In the genomic region with DNA sequence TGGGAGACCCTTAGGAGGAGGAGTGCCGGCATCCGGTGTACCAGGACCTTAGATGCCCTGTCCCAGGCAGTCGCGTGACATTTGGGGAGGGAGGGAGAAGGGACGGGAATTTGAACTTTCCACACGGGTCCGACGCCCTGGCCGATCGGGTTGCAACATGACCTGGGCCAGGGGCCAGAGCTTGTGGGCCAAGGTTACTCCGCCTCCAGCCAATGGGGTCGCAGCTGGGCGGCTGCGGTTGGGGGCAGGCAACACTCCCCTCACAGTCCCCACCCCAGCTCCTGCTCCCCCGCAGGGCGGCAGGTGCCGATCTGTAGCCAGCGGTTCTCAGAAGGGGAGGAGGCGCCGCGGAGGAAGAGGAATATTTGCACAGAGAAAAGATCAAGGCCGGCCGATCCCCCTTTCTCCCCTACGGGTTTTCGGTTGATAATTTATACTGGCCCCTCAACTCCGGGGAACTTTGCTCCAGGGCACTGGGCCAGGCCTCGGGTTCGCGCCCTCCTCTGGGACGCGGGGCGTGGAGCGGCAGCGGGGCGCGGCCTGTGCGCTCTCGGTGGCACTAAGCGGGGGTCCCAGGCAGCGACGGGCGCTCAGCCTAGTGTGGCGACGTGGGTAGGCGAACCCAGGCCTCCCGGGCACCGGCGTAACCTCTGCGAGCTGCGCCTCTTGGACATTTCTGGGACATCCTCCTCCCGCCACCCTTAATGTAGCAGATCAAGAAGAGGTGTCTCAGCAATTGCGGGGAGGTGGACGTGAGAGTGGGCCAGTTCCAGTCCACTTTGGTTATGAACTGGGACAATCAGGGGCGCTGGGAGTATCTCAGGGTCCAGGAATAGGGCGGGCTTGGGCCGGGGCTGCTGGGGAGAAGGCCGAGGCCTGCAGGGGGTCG, we compare ENCODE assay signal across 9 cellular contexts. TPM values are rescaled to one million over a fixed set of nuclear protein-coding genes. Genes with fewer than 3 reads are reported as not detected.
DNase-seq lines count a peak whose midpoint lies in the region; ATAC-seq and TF ChIP-seq lines count a peak whose summit lies in the region.
"Had no signal": no experiment of that assay in that cellular context is flagged by ENCODE, and none has a peak within 500 bp of the region (broad histone marks: within the 10 kb centered on the region; RNA-seq: fewer than 3 reads in every experiment).

No MANE protein-coding gene starts in this region.

- peaks cover 17% of the 10 kb centered on the region for H3K4me1 ChIP-seq in mesenchymal stem cell (ENCODE audit: control insufficient read depth, insufficient read depth, low read depth, low read length)

- TF ChIP-seq CTCF in coronary artery (IDR thresholded peaks at IDR 0.05), result no peak

- peaks cover 16% of the 10 kb centered on the region for H3K4me1 Mint-ChIP-seq in stimulated activated naive CD8-positive, alpha-beta T cell treated with anti-CD3 and anti-CD28 coated beads, Interleukin-15, amount 100 ng/mL, for 72 hours

- H2BK15ac ChIP-seq in mesenchymal stem cell (ENCODE audit: low read depth, poor library complexity, severe bottlenecking), result no peak overlapping the region

- no peak overlapping the region for H4K91ac ChIP-seq in mesenchymal stem cell (ENCODE audit: low read length)

- no peak overlapping the region for H2AFZ ChIP-seq in mesenchymal stem cell (ENCODE audit: low read depth, low read length)

- peak overlapping the region; percentile 63 for H3K4me3 ChIP-seq in coronary artery
- peak overlapping the region in 1 of 2 experiments; percentile 29 for H3K4me3 ChIP-seq in mesenchymal stem cell (ENCODE audit: insufficient read depth in 1 of 2, low read depth in 1 of 2, low read length in 2 of 2)

- no peak overlapping the region for H3K27ac Mint-ChIP-seq in stimulated activated naive CD8-positive, alpha-beta T cell treated with anti-CD3 and anti-CD28 coated beads, Interleukin-15, amount 100 ng/mL, for 72 hours
- H3K27ac Mint-ChIP-seq: activated B cell treated with CpG ODN at 0.5 μM for 24 hours had no signal

- no peak overlapping the region for H4K8ac ChIP-seq in mesenchymal stem cell (ENCODE audit: low read length)

- H3K27me3 Mint-ChIP-seq in stimulated activated naive CD8-positive, alpha-beta T cell treated with anti-CD3 and anti-CD28 coated beads, Interleukin-15, amount 100 ng/mL, for 72 hours, result peaks cover 91% of the 10 kb centered on the region

- ATAC-seq in stimulated activated naive CD8-positive, alpha-beta T cell treated with anti-CD3 and anti-CD28 coated beads, Interleukin-15, amount 100 ng/mL, for 72 hours, result peak; percentile 34
- no peak for ATAC-seq in stimulated activated naive CD8-positive, alpha-beta T cell treated with anti-CD3 and anti-CD28 coated beads, Interleukin-15, Interleukin-2, amounts not matched to agents 100 U/mL and 50 U/mL, for 24 hours
- ATAC-seq in HG03457 (IDR thresholded peaks at IDR 0.05; ENCODE audit: unreplicated experiment), result no peak

- H3K27ac ChIP-seq in coronary artery (peak overlapping the region in 1 of 2 donors; percentile 3), mesenchymal stem cell (ENCODE audit: low read length, poor library complexity, severe bottlenecking) (no peak overlapping the region)

- H3K18ac ChIP-seq in mesenchymal stem cell (ENCODE audit: low read depth in 1 of 2, low read length in 2 of 2), result no peak overlapping the region

- H3K9ac ChIP-seq in mesenchymal stem cell (ENCODE audit: low read length), result no peak overlapping the region

- no peaks in the 10 kb centered on the region for H3K36me3 ChIP-seq in mesenchymal stem cell (ENCODE audit: control insufficient read depth in 1 of 2, insufficient read depth in 2 of 2, low read depth in 1 of 2, low read length in 2 of 2)

- H3K4ac ChIP-seq in mesenchymal stem cell (ENCODE audit: low read depth in 1 of 2, low read length in 2 of 2), result no peak overlapping the region

- no peak overlapping the region for H2BK120ac ChIP-seq in mesenchymal stem cell (ENCODE audit: low read depth, low read length)

- peaks cover 58 to 61% of the 10 kb centered on the region in 2 experiments for H3K27me3 ChIP-seq in mesenchymal stem cell (ENCODE audit: control insufficient read depth in 1 of 2, insufficient read depth in 1 of 2, low read length in 2 of 2)

- H3K9me3 Mint-ChIP-seq in stimulated activated naive CD8-positive, alpha-beta T cell treated with anti-CD3 and anti-CD28 coated beads, Interleukin-15, amount 100 ng/mL, for 72 hours, result no peaks in the 10 kb centered on the region
- H3K9me3 Mint-ChIP-seq: activated B cell treated with CpG ODN at 0.5 μM for 24 hours had no signal

- peak overlapping the region; percentile 30 for H3K4me2 ChIP-seq in mesenchymal stem cell (ENCODE audit: low read length, poor library complexity, severe bottlenecking)

- H3K23ac ChIP-seq in mesenchymal stem cell (ENCODE audit: low read length in 2 of 2), result no peak overlapping the region

- no peak overlapping the region for H2AK5ac ChIP-seq in mesenchymal stem cell (ENCODE audit: low read length, severe bottlenecking)

- H3K4me3 Mint-ChIP-seq in stimulated activated naive CD8-positive, alpha-beta T cell treated with anti-CD3 and anti-CD28 coated beads, Interleukin-15, amount 100 ng/mL, for 72 hours, result peak overlapping the region; percentile 66 to 67
- H3K4me3 Mint-ChIP-seq: activated B cell treated with CpG ODN at 0.5 μM for 24 hours had no signal

- no peaks in the 10 kb centered on the region for H3K9me3 ChIP-seq in mesenchymal stem cell (ENCODE audit: control insufficient read depth, low read length)

- no peak overlapping the region for H2BK5ac ChIP-seq in mesenchymal stem cell (ENCODE audit: low read depth, low read length, poor library complexity, severe bottlenecking)

- H3K14ac ChIP-seq in mesenchymal stem cell (ENCODE audit: low read length in 2 of 2), result no peak overlapping the region

- no peaks in the 10 kb centered on the region for H3K79me1 ChIP-seq in mesenchymal stem cell (replicated peaks; ENCODE audit: low read length, poor library complexity, severe bottlenecking)

- no peak overlapping the region for H2BK12ac ChIP-seq in mesenchymal stem cell (ENCODE audit: low read length in 2 of 2)

- DNase-seq in stimulated activated naive CD8-positive, alpha-beta T cell treated with anti-CD3 and anti-CD28 coated beads, Interleukin-15, amount 100 ng/mL, for 72 hours, result no peak
- DNase-seq in stimulated activated naive CD8-positive, alpha-beta T cell treated with anti-CD3 and anti-CD28 coated beads, Interleukin-15, Interleukin-2, amounts not matched to agents 100 U/mL and 50 U/mL, for 24 hours, result no peak
- DNase-seq in coronary artery (ENCODE audit: low spot score) (no peak), mesenchymal stem cell (no peak), NCI-H345 treated with DMSO at 0.1 percent for 48 hours (lab: John Stamatoyannopoulos, UW; ENCODE audit: unreplicated experiment) (no peak), AG08396 (ENCODE audit: low spot score) (no peak), middle frontal gyrus (ENCODE audit: extremely low spot score, low spot score) (no peak)
- DNase-seq: activated B cell treated with CpG ODN at 0.5 μM for 24 hours had no signal

- 3% methylated on average over 48 of the region's 58 CpGs for WGBS in mesenchymal stem cell

RNA-seq across cellular contexts. Expression of a gene that starts 1.2 kb away (rescaled TPM):
- polyA plus RNA-seq in mesenchymal stem cell (2013, experiment 1 of 2), result 0.10 TPM
- 0.11 TPM for polyA plus RNA-seq in mesenchymal stem cell (2013, experiment 2 of 2)

RNA-seq across cellular contexts. Expression of a gene that starts 44.5 kb away (rescaled TPM):
- polyA plus RNA-seq in mesenchymal stem cell (2013, experiment 1 of 2), result 3.1 TPM
- 2.9 TPM for polyA plus RNA-seq in mesenchymal stem cell (2013, experiment 2 of 2)

RNA-seq across cellular contexts. Expression of a gene that starts 44.8 kb away (rescaled TPM):
- 39.1 TPM for polyA plus RNA-seq in mesenchymal stem cell (2013, experiment 1 of 2)
- polyA plus RNA-seq in mesenchymal stem cell (2013, experiment 2 of 2), result 42.0 TPM
